In the genomic region with DNA sequence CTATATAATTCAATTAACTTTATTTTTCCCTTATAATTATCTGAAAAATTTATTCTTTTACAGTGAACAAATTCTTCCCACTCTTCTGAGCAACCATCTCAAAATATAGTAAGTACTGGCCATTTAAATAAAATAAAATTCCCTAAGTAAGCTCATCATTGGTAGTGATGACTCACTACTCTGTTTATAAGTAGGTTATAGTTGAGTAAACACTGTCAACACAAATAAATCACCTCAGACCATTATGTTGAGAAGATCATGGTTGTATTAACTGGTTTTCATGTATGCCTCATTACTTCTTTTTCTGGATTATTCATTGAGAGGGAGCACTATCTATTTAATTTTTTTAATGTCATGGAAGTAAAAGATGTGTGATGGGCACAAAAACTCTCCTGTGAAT, we compare ENCODE assay signal across 20 cellular contexts.
DNase-seq lines count a peak whose midpoint lies in the region; ATAC-seq, FAIRE-seq and TF ChIP-seq lines count a peak whose summit lies in the region.
"Had no signal": no experiment of that assay in that cellular context is flagged by ENCODE, and none has a peak within 500 bp of the region (broad histone marks: within the 10 kb centered on the region; RNA-seq: fewer than 3 reads in every experiment).

No MANE protein-coding gene starts in this region.

- H3K36me3 ChIP-seq in HepG2 (replicated peaks in 1 of 2; ENCODE audit: control insufficient read depth in 1 of 2, insufficient read depth in 2 of 2, low read length in 2 of 2) = no peaks in the 10 kb centered on the region
- no peaks in the 10 kb centered on the region for H3K36me3 ChIP-seq in right lobe of liver
- H3K36me3 ChIP-seq in small intestine (ENCODE audit: control insufficient read depth in 2 of 2, insufficient read depth in 2 of 2, low read length in 2 of 2) = no peaks in the 10 kb centered on the region
- H3K36me3 ChIP-seq: Peyer's patch had no signal

- H3K79me2 ChIP-seq in HepG2 (ENCODE audit: insufficient read depth, low read length) = no peaks in the 10 kb centered on the region

- DNase-seq in HepG2 (ENCODE audit: low spot score) (no peak), right lobe of liver (no peak), HFF-Myc (ENCODE audit: extremely low read depth, low read depth) (peak; percentile 11), amniotic epithelial cell (ENCODE audit: low read depth) (peak; percentile 45), renal cortical epithelial cell (ENCODE audit: low read depth) (peak; percentile 62), SKM-1 treated with dmso at 0.1 percent for 144 hours (lab: John Stamatoyannopoulos, UW; ENCODE audit: unreplicated experiment) (no peak), posterior cingulate gyrus (no peak), small intestine (no peak)
- DNase-seq: COR-L47, DMS153, HFFc6, MM.1S, NCI-H2107, NCI-H774, Peyer's patch, Right ventricle myocardium superior had no signal

- H2AFZ ChIP-seq in HepG2 (ENCODE audit: low read length) = no peak overlapping the region
- H2AFZ ChIP-seq: GM23338 had no signal

- intact Hi-C loops in HepG2 (cut with micrococcal nuclease; ENCODE audit: unreplicated experiment) = loop anchor here (2.0 kb wide), 1 partner anchor 14 kb away; no protein-coding TSS in a partner anchor
- intact Hi-C loops in right lobe of liver (cut with DNase I) = no loop called here
- intact Hi-C loops in posterior cingulate gyrus (cut with DNase I) = no loop called here

- H3K4me3 ChIP-seq in HepG2 (replicated peaks in 1 of 3; ENCODE audit: insufficient read depth in 1 of 3, low read depth in 2 of 3, low read length in 3 of 3) (no peak overlapping the region), right lobe of liver (no peak overlapping the region), HFF-Myc (replicated peaks; ENCODE audit: low read depth, low read length) (no peak overlapping the region), small intestine (ENCODE audit: low read depth in 1 of 2, low read length in 2 of 2) (no peak overlapping the region)
- H3K4me3 ChIP-seq: GM23338, Peyer's patch, SK-N-MC had no signal

- POLR2A ChIA-PET in HepG2 (lab: Yijun Ruan, JAX) = interaction anchor here (1.1 kb wide), 1 partner anchor 141 kb away, joined by 3 read pairs; no protein-coding TSS in a partner anchor

- no peak for TF ChIP-seq POLR2A in HepG2 (IDR thresholded peaks at IDR 0.05; ENCODE audit: insufficient read depth in 1 of 2, low read depth in 2 of 2, low read length in 2 of 2)
- TF ChIP-seq POLR2A in right lobe of liver (IDR thresholded peaks at IDR 0.05) = no peak

- ATAC-seq in HepG2 = no peak
- ATAC-seq in right lobe of liver = no peak
- ATAC-seq: GM23338 had no signal

- FAIRE-seq in HepG2 (lab: Jason Lieb, UNC) = no peak
- FAIRE-seq in small intestine (lab: Jason Lieb, UNC) = no peak
- FAIRE-seq: G401.6 had no signal

- no peak overlapping the region for H3K4me2 ChIP-seq in HepG2 (ENCODE audit: low read depth, low read length)
- H3K4me2 ChIP-seq: GM23338, KMS-11 had no signal

- no peaks in the 10 kb centered on the region for H4K20me1 ChIP-seq in HepG2 (ENCODE audit: insufficient read depth, low read length)

- H3K27me3 ChIP-seq in HepG2 (ENCODE audit: control insufficient read depth in 1 of 2, insufficient read depth in 2 of 2, low read length in 2 of 2) (no peaks in the 10 kb centered on the region), right lobe of liver (no peaks in the 10 kb centered on the region), small intestine (ENCODE audit: control insufficient read depth in 2 of 2, insufficient read depth in 2 of 2, low read length in 2 of 2) (no peaks in the 10 kb centered on the region)
- H3K27me3 ChIP-seq: Peyer's patch had no signal

- H3K4me1 ChIP-seq in HepG2 (ENCODE audit: insufficient read depth, low read length) (peaks cover 33% of the 10 kb centered on the region), right lobe of liver (no peaks in the 10 kb centered on the region), small intestine (ENCODE audit: control insufficient read depth in 2 of 2, insufficient read depth in 1 of 2, low read depth in 1 of 2, low read length in 1 of 2) (no peaks in the 10 kb centered on the region)
- H3K4me1 ChIP-seq: Peyer's patch had no signal

- in situ Hi-C loops in HepG2 (cut with HindIII; ENCODE audit: extremely low pct_ligation_motif_present, low pct_unique_long_range_greater_than_20kb) = no loop called here

- TF ChIP-seq EP300 in HepG2 (IDR thresholded peaks at IDR 0.05; ENCODE audit: low read depth in 2 of 2, low read length in 2 of 2) = no peak
- TF ChIP-seq EP300 in HepG2 (CRISPR knock-in tag; IDR thresholded peaks at IDR 0.05; ENCODE audit: borderline replicate concordance) = no peak

- no peak for TF ChIP-seq RAD21 in HepG2 (CRISPR knock-in tag; IDR thresholded peaks at IDR 0.05)

- no TSS peak for BruUV-seq in HepG2 (replicated peaks; lab: Mats Ljungman, UMichigan)

- H3K27ac ChIP-seq in HepG2 (ENCODE audit: extremely low read length, insufficient read depth, low read length) (no peak overlapping the region), right lobe of liver (no peak overlapping the region), small intestine (ENCODE audit: low read depth in 1 of 2, low read length in 1 of 2) (no peak overlapping the region)
- H3K27ac ChIP-seq: KMS-11, Peyer's patch, SK-N-MC had no signal

- no peak overlapping the region for H3K9ac ChIP-seq in HepG2 (ENCODE audit: insufficient read depth, low read depth, low read length)
- H3K9ac ChIP-seq: KMS-11 had no signal

- no peaks in the 10 kb centered on the region for H3K9me3 ChIP-seq in HepG2 (ENCODE audit: low read length)
- no peaks in the 10 kb centered on the region for H3K9me3 ChIP-seq in right lobe of liver
- no peaks in the 10 kb centered on the region for H3K9me3 ChIP-seq in small intestine (ENCODE audit: control insufficient read depth, low read depth)
- H3K9me3 ChIP-seq: Peyer's patch had no signal

- CTCF ChIA-PET in HepG2 (lab: Yijun Ruan, JAX; ENCODE audit: low intra/inter-chr PET ratio, low total read pairs) = no interaction called here

- TF ChIP-seq CTCF in HepG2 (CRISPR knock-in tag; IDR thresholded peaks at IDR 0.05) (no peak), right lobe of liver (IDR thresholded peaks at IDR 0.05) (no peak), HFF-Myc (IDR thresholded peaks at IDR 0.05; ENCODE audit: low read depth, low read length, missing control alignments) (no peak)

TF ChIP-seq in HepG2, 621 proteins besides CTCF, POLR2A, EP300 and RAD21:
- TF ChIP-seq FOXP1 (IDR thresholded peaks at IDR 0.05) = no peak
- TF ChIP-seq FOXP1 (CRISPR knock-in tag; IDR thresholded peaks at IDR 0.05) = peak; percentile 29; the same call in 1 of the 2 replicates
- no peak for TF ChIP-seq ZC3H4 (CRISPR knock-in tag; IDR thresholded peaks at IDR 0.05; ENCODE audit: borderline replicate concordance)
- peak; percentile 51; the same call in 1 of the 2 replicates for TF ChIP-seq CREB1 (IDR thresholded peaks at IDR 0.05)
- TF ChIP-seq CREB1 (CRISPR knock-in tag; IDR thresholded peaks at IDR 0.05) = no peak

Comparison
In these comparisons a context has a peak if more than half of its experiments do, and no peak if none do; other contexts are left out.
1. DNase-seq: peak in HFF-Myc (single experiment), amniotic epithelial cell (single experiment) and renal cortical epithelial cell (single experiment); none in HepG2 (single experiment), right lobe of liver (0 of 3), SKM-1 treated with dmso at 0.1 percent for 144 hours (single experiment), posterior cingulate gyrus (0 of 10) and small intestine (single experiment).